1 cellular context compared by ENCODE assay signal in the genomic region with DNA sequence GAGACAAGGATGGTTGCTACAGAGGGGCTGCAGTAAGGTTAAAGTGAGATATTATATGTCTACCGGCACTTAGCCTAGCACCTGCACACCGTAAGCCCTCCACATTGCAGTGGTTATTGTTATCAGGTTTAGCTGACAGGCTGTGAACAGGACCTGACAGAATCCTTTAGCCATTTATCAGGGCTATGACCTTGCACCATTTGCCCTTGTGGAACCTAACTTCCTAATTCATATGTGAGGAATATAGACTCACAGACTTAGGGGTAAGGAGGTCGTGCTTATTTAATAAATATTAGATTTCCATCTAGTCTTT.
TF ChIP-seq lines count a peak whose summit lies in the region.

No MANE protein-coding gene starts in this region.

TF ChIP-seq in K562, 482 proteins besides CTCF, POLR2A, EP300 and RAD21 (continued from another document and continues in another):
- TF ChIP-seq NEUROD1 (IDR thresholded peaks at IDR 0.05; ENCODE audit: borderline replicate concordance, low read depth, low read length, partially characterized antibody) (no peak), CBX2 (IDR thresholded peaks at IDR 0.05; ENCODE audit: insufficient read depth, low read length, poor library complexity, severe bottlenecking) (no peak), HCFC1 (IDR thresholded peaks at IDR 0.05; ENCODE audit: low read depth, low read length) (no peak), ZC3H4 (CRISPR knock-in tag; IDR thresholded peaks at IDR 0.05; ENCODE audit: borderline replicate concordance) (no peak), HMBOX1 (IDR thresholded peaks at IDR 0.05) (peak; percentile 77; the same call in 1 of the 2 replicates), BCLAF1 (IDR thresholded peaks at IDR 0.05; ENCODE audit: borderline replicate concordance in 1 of 2, control insufficient read depth in 1 of 2, low read depth in 2 of 2, low read length in 1 of 2) (no peak), CBX5 (IDR thresholded peaks at IDR 0.05; ENCODE audit: borderline replicate concordance, low read depth) (no peak), HMG20B (CRISPR knock-in tag; IDR thresholded peaks at IDR 0.05) (no peak), NR3C1 (CRISPR knock-in tag; IDR thresholded peaks at IDR 0.05) (no peak), FOXO4 (CRISPR knock-in tag; IDR thresholded peaks at IDR 0.05) (no peak), IRF9 (tag; IDR thresholded peaks at IDR 0.05) (no peak), TEAD4 (IDR thresholded peaks at IDR 0.05; ENCODE audit: low read length) (peak; percentile 87), TEAD4 (CRISPR knock-in tag; IDR thresholded peaks at IDR 0.05; ENCODE audit: borderline replicate concordance) (no peak), ZNF316 (IDR thresholded peaks at IDR 0.05) (no peak), NCOR1 (IDR thresholded peaks at IDR 0.05) (peak; percentile 51; the same call in 1 of the 2 replicates), SIN3B (IDR thresholded peaks at IDR 0.05; ENCODE audit: low read depth) (no peak), ZNF76 (CRISPR knock-in tag; IDR thresholded peaks at IDR 0.05; ENCODE audit: borderline replicate concordance) (no peak), TAF7 (tag; IDR thresholded peaks at IDR 0.05) (no peak), MCM7 (IDR thresholded peaks at IDR 0.05) (no peak), ZNF274 (IDR thresholded peaks at IDR 0.05; ENCODE audit: borderline replicate concordance, low read depth, low read length) (no peak), ZBTB34 (CRISPR knock-in tag; IDR thresholded peaks at IDR 0.05) (no peak), GATAD2B (IDR thresholded peaks at IDR 0.05; ENCODE audit: borderline replicate concordance) (no peak), ZNF589 (CRISPR knock-in tag; IDR thresholded peaks at IDR 0.05; ENCODE audit: low read depth) (no peak), FUS (optimal IDR thresholded peaks at IDR 0.05; ENCODE audit: low read depth, low read length) (no peak)
- TF ChIP-seq, protein P1, sequence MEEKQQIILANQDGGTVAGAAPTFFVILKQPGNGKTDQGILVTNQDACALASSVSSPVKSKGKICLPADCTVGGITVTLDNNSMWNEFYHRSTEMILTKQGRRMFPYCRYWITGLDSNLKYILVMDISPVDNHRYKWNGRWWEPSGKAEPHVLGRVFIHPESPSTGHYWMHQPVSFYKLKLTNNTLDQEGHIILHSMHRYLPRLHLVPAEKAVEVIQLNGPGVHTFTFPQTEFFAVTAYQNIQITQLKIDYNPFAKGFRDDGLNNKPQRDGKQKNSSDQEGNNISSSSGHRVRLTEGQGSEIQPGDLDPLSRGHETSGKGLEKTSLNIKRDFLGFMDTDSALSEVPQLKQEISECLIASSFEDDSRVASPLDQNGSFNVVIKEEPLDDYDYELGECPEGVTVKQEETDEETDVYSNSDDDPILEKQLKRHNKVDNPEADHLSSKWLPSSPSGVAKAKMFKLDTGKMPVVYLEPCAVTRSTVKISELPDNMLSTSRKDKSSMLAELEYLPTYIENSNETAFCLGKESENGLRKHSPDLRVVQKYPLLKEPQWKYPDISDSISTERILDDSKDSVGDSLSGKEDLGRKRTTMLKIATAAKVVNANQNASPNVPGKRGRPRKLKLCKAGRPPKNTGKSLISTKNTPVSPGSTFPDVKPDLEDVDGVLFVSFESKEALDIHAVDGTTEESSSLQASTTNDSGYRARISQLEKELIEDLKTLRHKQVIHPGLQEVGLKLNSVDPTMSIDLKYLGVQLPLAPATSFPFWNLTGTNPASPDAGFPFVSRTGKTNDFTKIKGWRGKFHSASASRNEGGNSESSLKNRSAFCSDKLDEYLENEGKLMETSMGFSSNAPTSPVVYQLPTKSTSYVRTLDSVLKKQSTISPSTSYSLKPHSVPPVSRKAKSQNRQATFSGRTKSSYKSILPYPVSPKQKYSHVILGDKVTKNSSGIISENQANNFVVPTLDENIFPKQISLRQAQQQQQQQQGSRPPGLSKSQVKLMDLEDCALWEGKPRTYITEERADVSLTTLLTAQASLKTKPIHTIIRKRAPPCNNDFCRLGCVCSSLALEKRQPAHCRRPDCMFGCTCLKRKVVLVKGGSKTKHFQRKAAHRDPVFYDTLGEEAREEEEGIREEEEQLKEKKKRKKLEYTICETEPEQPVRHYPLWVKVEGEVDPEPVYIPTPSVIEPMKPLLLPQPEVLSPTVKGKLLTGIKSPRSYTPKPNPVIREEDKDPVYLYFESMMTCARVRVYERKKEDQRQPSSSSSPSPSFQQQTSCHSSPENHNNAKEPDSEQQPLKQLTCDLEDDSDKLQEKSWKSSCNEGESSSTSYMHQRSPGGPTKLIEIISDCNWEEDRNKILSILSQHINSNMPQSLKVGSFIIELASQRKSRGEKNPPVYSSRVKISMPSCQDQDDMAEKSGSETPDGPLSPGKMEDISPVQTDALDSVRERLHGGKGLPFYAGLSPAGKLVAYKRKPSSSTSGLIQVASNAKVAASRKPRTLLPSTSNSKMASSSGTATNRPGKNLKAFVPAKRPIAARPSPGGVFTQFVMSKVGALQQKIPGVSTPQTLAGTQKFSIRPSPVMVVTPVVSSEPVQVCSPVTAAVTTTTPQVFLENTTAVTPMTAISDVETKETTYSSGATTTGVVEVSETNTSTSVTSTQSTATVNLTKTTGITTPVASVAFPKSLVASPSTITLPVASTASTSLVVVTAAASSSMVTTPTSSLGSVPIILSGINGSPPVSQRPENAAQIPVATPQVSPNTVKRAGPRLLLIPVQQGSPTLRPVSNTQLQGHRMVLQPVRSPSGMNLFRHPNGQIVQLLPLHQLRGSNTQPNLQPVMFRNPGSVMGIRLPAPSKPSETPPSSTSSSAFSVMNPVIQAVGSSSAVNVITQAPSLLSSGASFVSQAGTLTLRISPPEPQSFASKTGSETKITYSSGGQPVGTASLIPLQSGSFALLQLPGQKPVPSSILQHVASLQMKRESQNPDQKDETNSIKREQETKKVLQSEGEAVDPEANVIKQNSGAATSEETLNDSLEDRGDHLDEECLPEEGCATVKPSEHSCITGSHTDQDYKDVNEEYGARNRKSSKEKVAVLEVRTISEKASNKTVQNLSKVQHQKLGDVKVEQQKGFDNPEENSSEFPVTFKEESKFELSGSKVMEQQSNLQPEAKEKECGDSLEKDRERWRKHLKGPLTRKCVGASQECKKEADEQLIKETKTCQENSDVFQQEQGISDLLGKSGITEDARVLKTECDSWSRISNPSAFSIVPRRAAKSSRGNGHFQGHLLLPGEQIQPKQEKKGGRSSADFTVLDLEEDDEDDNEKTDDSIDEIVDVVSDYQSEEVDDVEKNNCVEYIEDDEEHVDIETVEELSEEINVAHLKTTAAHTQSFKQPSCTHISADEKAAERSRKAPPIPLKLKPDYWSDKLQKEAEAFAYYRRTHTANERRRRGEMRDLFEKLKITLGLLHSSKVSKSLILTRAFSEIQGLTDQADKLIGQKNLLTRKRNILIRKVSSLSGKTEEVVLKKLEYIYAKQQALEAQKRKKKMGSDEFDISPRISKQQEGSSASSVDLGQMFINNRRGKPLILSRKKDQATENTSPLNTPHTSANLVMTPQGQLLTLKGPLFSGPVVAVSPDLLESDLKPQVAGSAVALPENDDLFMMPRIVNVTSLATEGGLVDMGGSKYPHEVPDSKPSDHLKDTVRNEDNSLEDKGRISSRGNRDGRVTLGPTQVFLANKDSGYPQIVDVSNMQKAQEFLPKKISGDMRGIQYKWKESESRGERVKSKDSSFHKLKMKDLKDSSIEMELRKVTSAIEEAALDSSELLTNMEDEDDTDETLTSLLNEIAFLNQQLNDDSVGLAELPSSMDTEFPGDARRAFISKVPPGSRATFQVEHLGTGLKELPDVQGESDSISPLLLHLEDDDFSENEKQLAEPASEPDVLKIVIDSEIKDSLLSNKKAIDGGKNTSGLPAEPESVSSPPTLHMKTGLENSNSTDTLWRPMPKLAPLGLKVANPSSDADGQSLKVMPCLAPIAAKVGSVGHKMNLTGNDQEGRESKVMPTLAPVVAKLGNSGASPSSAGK (IDR thresholded peaks at IDR 0.05), result no peak; the same call in 1 of the 2 replicates
- TF ChIP-seq, protein P2, sequence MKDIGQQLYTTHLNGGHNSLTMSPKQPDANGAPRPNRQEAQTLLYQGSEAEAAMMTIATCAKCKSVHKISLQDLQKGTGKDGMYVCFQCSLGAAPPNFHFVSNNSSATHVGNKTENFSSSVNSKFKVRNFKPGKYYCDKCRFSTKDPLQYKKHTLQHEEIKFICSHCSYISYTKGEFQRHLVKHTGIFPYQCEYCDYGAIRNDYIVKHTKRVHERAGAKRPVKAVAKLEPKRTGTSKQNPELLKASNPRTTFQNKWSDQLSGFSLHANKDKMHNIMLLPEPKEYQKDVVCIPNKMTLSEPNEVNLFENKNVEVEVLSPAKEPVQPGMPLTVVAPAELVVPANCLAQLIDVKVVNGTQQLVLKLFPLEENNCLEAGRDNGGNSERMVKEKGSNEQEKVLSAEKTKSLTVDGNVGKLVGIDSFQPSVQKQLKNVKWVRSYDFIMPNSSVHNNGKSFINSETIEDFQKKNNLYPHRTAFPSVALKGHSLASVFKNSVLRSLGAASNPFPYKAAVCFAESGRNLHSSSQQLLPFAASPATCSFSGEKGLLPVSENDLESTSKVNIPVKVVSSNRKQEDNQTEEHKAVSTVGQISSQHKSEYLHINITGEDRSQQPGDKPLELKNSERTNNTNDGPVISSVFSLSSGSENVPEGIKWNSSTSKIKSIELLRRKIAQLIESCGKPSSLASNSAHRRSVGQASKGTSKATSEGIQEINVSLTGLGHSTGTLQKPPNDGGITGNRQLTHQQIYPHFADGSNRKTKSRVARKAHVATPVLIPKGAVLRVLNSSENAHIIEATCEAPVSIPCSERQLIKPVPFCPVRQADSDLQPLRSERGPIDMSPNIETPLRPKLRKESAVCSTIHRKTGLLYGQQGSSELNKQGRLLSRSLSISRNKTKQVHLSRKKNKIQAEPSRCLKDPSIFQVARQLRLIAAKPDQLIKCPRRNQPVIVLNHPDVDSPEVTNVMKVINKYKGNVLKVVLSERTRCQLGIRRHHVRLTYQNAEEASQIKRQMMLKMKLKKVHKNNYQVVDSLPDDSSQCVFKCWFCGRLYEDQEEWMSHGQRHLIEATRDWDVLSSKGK (CRISPR knock-in tag; IDR thresholded peaks at IDR 0.05), result no peak
- TF ChIP-seq, protein P3, sequence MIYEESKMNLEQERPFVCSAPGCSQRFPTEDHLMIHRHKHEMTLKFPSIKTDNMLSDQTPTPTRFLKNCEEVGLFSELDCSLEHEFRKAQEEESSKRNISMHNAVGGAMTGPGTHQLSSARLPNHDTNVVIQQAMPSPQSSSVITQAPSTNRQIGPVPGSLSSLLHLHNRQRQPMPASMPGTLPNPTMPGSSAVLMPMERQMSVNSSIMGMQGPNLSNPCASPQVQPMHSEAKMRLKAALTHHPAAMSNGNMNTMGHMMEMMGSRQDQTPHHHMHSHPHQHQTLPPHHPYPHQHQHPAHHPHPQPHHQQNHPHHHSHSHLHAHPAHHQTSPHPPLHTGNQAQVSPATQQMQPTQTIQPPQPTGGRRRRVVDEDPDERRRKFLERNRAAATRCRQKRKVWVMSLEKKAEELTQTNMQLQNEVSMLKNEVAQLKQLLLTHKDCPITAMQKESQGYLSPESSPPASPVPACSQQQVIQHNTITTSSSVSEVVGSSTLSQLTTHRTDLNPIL (CRISPR knock-in tag; IDR thresholded peaks at IDR 0.05), result no peak
